ENCODE assay signal across 11 cellular contexts in genomic region chr12:32252199-32253073, GRCh38.
DNase-seq lines count a peak whose midpoint lies in the region; ATAC-seq and TF ChIP-seq lines count a peak whose summit lies in the region.
"Had no signal": no experiment of that assay in that cellular context is flagged by ENCODE, and none has a peak within 500 bp of the region (broad histone marks: within the 10 kb centered on the region; RNA-seq: fewer than 3 reads in every experiment).

No MANE protein-coding gene starts in this region.

- H3K27me3 ChIP-seq in sigmoid colon: no peaks in the 10 kb centered on the region
- H3K27me3 ChIP-seq in transverse colon: no peaks in the 10 kb centered on the region

- peak; percentile 23 for DNase-seq in germinal center (ENCODE audit: low spot score)
- no peak for DNase-seq in sigmoid colon
- DNase-seq in head of caudate nucleus: no peak
- no peak for DNase-seq in transverse colon
- DNase-seq in Right ventricle myocardium inferior (ENCODE audit: missing footprints): no peak
- DNase-seq: activated CD4-positive, alpha-beta T cell treated with anti-CD3 and anti-CD28 coated beads, Interleukin-2, amount 10 ng/mL, durations not matched to agents 24 days and 14 days; NCI-H748 treated with DMSO at 0.1 percent for 48 hours; stimulated activated naive CD4-positive, alpha-beta T cell treated with Interleukin-2 at 50 U/mL for 16 hours had no signal

- peak; percentile 76 for ATAC-seq in GM18519 (IDR thresholded peaks at IDR 0.05; ENCODE audit: low FRiP score, unreplicated experiment)
- peak; percentile 76 for ATAC-seq in GM21515 (IDR thresholded peaks at IDR 0.05; ENCODE audit: unreplicated experiment)
- peak; percentile 90 for ATAC-seq in HG03354 (IDR thresholded peaks at IDR 0.05; ENCODE audit: poor library complexity, severe bottlenecking, unreplicated experiment)
- no peak for ATAC-seq in Right ventricle myocardium inferior

- TF ChIP-seq CTCF in sigmoid colon (IDR thresholded peaks at IDR 0.05): no peak
- TF ChIP-seq CTCF in transverse colon (IDR thresholded peaks at IDR 0.05): no peak

- H3K4me1 ChIP-seq in sigmoid colon: peaks cover 0 to 8% (median 5%) of the 10 kb centered on the region in 4 donors
- no peaks in the 10 kb centered on the region for H3K4me1 ChIP-seq in transverse colon

- WGBS in sigmoid colon, 2 donors: 85 to 87% methylated on average over 13 of the region's 13 CpGs
- WGBS in transverse colon (ENCODE audit: low coverage in 1 of 2), 2 donors: 75 to 86% methylated on average over 7 to 13 of the region's 13 CpGs

- intact Hi-C loops in sigmoid colon (cut with DNase I): no loop called here
- intact Hi-C loops in head of caudate nucleus (cut with DNase I): no loop called here
- intact Hi-C loops in transverse colon (cut with DNase I; ENCODE audit: low total_unique reads): no loop called here
- intact Hi-C loops in Right ventricle myocardium inferior (cut with DNase I): no loop called here

- H3K9me3 ChIP-seq in sigmoid colon: no peaks in the 10 kb centered on the region
- no peaks in the 10 kb centered on the region for H3K9me3 ChIP-seq in transverse colon

- no peak overlapping the region for H3K4me3 ChIP-seq in sigmoid colon
- no peak overlapping the region for H3K4me3 ChIP-seq in transverse colon

- in situ Hi-C loops in transverse colon (cut with MboI; ENCODE audit: low pct_ligation_motif_present in 1 of 4, low pct_unique_long_range_greater_than_20kb in 1 of 4, low sequenced_read_pairs in 3 of 4): no loop called here

- H3K36me3 ChIP-seq in sigmoid colon (no peaks in the 10 kb centered on the region), transverse colon (no peaks in the 10 kb centered on the region)

- TF ChIP-seq EP300 in sigmoid colon (IDR thresholded peaks at IDR 0.05): no peak
- no peak for TF ChIP-seq EP300 in transverse colon (IDR thresholded peaks at IDR 0.05; ENCODE audit: low read depth)

- TF ChIP-seq POLR2A in sigmoid colon (IDR thresholded peaks at IDR 0.05) (no peak), transverse colon (IDR thresholded peaks at IDR 0.05) (no peak)

- H3K27ac ChIP-seq in sigmoid colon (no peak overlapping the region), transverse colon (no peak overlapping the region)
